8 cellular contexts compared by ENCODE assay signal in the genomic region with DNA sequence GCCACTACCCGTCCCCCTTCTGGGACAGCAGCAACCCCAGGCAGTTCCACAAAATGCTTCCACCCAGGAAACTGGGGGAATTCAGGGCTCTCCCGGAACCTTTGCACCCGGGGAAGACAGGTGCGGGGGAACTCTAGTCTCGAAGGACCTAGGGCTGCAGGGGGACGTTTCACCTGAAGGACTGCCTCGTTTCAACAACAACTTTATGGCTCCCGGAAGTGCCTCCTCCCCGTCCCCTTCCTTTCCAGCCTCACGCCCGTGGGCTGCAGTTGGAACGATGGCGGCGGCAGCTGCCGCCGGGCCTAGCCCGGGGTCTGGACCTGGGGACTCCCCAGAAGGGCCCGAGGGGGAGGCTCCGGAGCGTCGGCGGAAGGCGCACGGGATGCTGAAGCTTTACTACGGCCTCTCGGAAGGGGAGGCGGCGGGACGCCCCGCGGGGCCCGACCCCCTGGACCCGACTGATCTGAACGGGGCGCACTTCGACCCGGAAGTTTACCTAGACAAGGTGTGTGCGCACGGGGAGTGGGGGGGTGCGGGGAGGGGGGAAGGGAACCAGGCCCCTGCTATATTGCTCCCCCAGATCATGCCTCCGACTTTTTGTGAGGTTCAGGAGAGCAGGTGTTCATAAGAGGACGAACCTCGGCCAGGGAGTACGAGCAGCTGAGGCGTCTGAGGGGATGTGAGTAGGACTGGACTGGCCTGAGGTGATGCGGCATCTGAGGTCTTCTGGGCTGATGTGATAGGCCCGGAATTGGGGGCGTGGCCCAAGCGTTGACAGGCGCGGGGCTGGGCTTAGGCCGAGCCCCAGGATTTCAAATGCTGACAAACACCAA. TPM values are rescaled to one million over a fixed set of nuclear protein-coding genes. Genes with fewer than 3 reads are reported as not detected.
DNase-seq lines count a peak whose midpoint lies in the region; ATAC-seq, FAIRE-seq and TF ChIP-seq lines count a peak whose summit lies in the region.

A gene (plus strand): TSS at position 241 of the 833 bp plus-strand sequence. CDS start 37 bp downstream, at position 278.

- peak within 1 kb of the TSS; percentile 91 for H3K27ac ChIP-seq in left ventricle myocardium inferior (replicated peaks)
- peak within 1 kb of the TSS; percentile 94 for H3K27ac ChIP-seq in upper lobe of right lung

- H3K27me3 ChIP-seq in left ventricle myocardium inferior (ENCODE audit: low read depth) = no peaks in the 10 kb centered on the region
- no peaks in the 10 kb centered on the region for H3K27me3 ChIP-seq in upper lobe of right lung

- peak within 1 kb of the TSS; percentile 96 for H3K27ac Mint-ChIP-seq in T-helper 1 cell treated with Interleukin-12 subunit alpha and Interleukin-12 subunit beta and Interleukin-4 antibody, amounts not matched to agents 30 μg/mL and 1 μg/mL, for 36 hours
- H3K27ac Mint-ChIP-seq in progenitor cell of endocrine pancreas = peak within 1 kb of the TSS; percentile 99

- peak; percentile 95 for TF ChIP-seq POLR2A in GM12892 (IDR thresholded peaks at IDR 0.05; ENCODE audit: low read depth, low read length)

- peak within 1 kb of the TSS; percentile 82 for H3K4me3 ChIP-seq in left ventricle myocardium inferior
- peak within 1 kb of the TSS; percentile 90 for H3K4me3 ChIP-seq in upper lobe of right lung

- H3K36me3 ChIP-seq in left ventricle myocardium inferior (peaks cover 15% of the 10 kb centered on the region), upper lobe of right lung (peaks cover 12% of the 10 kb centered on the region)

- TF ChIP-seq CTCF in left ventricle myocardium inferior (IDR thresholded peaks at IDR 0.05; ENCODE audit: borderline replicate concordance) (peak; percentile 9), progenitor cell of endocrine pancreas (IDR thresholded peaks at IDR 0.05; ENCODE audit: unreplicated experiment) (no peak), upper lobe of right lung (IDR thresholded peaks at IDR 0.05) (no peak)

- DNase-seq in GM12892 (ENCODE audit: insufficient read length) = peak; percentile 95
- peak; percentile 83 for DNase-seq in NCI-H146 treated with DMSO at 0.1 percent for 48 hours (lab: John Stamatoyannopoulos, UW; ENCODE audit: unreplicated experiment)
- peak; percentile 77 for DNase-seq in amniotic stem cell (lab: John Stamatoyannopoulos, UW)
- peak; percentile 90 for DNase-seq in left ventricle myocardium inferior
- DNase-seq in progenitor cell of endocrine pancreas (ENCODE audit: low spot score, unreplicated experiment) = peak; percentile 71
- peak; percentile 94 for DNase-seq in upper lobe of right lung

- peak within 1 kb of the TSS; percentile 92 for H3K4me3 Mint-ChIP-seq in T-helper 1 cell treated with Interleukin-12 subunit alpha and Interleukin-12 subunit beta and Interleukin-4 antibody, amounts not matched to agents 30 μg/mL and 1 μg/mL, for 36 hours
- peak within 1 kb of the TSS; percentile 95 for H3K4me3 Mint-ChIP-seq in progenitor cell of endocrine pancreas (ENCODE audit: low read depth)

- no peaks in the 10 kb centered on the region for H3K27me3 Mint-ChIP-seq in T-helper 1 cell treated with Interleukin-12 subunit alpha and Interleukin-12 subunit beta and Interleukin-4 antibody, amounts not matched to agents 30 μg/mL and 1 μg/mL, for 36 hours (ENCODE audit: low read depth)
- no peaks in the 10 kb centered on the region for H3K27me3 Mint-ChIP-seq in progenitor cell of endocrine pancreas

- ATAC-seq in HG02840 (IDR thresholded peaks at IDR 0.05; ENCODE audit: low FRiP score, unreplicated experiment) (peak; percentile 75), upper lobe of right lung (peak; percentile 96)

- no peaks in the 10 kb centered on the region for H3K9me3 Mint-ChIP-seq in T-helper 1 cell treated with Interleukin-12 subunit alpha and Interleukin-12 subunit beta and Interleukin-4 antibody, amounts not matched to agents 30 μg/mL and 1 μg/mL, for 36 hours
- H3K9me3 Mint-ChIP-seq in progenitor cell of endocrine pancreas (ENCODE audit: low read depth) = no peaks in the 10 kb centered on the region

- peak; percentile 99 for FAIRE-seq in GM12892 (lab: Jason Lieb, UNC)

- intact Hi-C loops in left ventricle myocardium inferior (cut with micrococcal nuclease) (no loop called here), upper lobe of right lung (cut with DNase I) (no loop called here)

- H3K4me1 Mint-ChIP-seq in T-helper 1 cell treated with Interleukin-12 subunit alpha and Interleukin-12 subunit beta and Interleukin-4 antibody, amounts not matched to agents 30 μg/mL and 1 μg/mL, for 36 hours (ENCODE audit: low read depth) = peaks cover 6% of the 10 kb centered on the region
- H3K4me1 Mint-ChIP-seq in progenitor cell of endocrine pancreas (ENCODE audit: low read depth) = peaks cover 8% of the 10 kb centered on the region

- H3K36me3 Mint-ChIP-seq in T-helper 1 cell treated with Interleukin-12 subunit alpha and Interleukin-12 subunit beta and Interleukin-4 antibody, amounts not matched to agents 30 μg/mL and 1 μg/mL, for 36 hours (ENCODE audit: low read depth) = peaks cover 4% of the 10 kb centered on the region
- H3K36me3 Mint-ChIP-seq in progenitor cell of endocrine pancreas (ENCODE audit: insufficient read depth) = peaks cover 2% of the 10 kb centered on the region

- H3K9me3 ChIP-seq in left ventricle myocardium inferior (replicated peaks) (no peaks in the 10 kb centered on the region), upper lobe of right lung (no peaks in the 10 kb centered on the region)

- H3K4me1 ChIP-seq in left ventricle myocardium inferior (peaks cover 34% of the 10 kb centered on the region), upper lobe of right lung (peaks cover 8% of the 10 kb centered on the region)

RNA-seq across cellular contexts. Expression of the gene that starts here (rescaled TPM):
- polyA plus RNA-seq in GM12892 (2012; ENCODE audit: missing spikeins) = 52.3 TPM
- total RNA-seq in left ventricle myocardium inferior (92.2 TPM), progenitor cell of endocrine pancreas (112 and 123 TPM in 2 replicates), upper lobe of right lung (101 TPM)

Comparison
In these comparisons a context has a peak if more than half of its experiments do, and no peak if none do; other contexts are left out.
1. Peak in every context shown above with its lines: DNase-seq, ATAC-seq, H3K4me3 ChIP-seq and H3K27ac ChIP-seq.